In the genomic region with DNA sequence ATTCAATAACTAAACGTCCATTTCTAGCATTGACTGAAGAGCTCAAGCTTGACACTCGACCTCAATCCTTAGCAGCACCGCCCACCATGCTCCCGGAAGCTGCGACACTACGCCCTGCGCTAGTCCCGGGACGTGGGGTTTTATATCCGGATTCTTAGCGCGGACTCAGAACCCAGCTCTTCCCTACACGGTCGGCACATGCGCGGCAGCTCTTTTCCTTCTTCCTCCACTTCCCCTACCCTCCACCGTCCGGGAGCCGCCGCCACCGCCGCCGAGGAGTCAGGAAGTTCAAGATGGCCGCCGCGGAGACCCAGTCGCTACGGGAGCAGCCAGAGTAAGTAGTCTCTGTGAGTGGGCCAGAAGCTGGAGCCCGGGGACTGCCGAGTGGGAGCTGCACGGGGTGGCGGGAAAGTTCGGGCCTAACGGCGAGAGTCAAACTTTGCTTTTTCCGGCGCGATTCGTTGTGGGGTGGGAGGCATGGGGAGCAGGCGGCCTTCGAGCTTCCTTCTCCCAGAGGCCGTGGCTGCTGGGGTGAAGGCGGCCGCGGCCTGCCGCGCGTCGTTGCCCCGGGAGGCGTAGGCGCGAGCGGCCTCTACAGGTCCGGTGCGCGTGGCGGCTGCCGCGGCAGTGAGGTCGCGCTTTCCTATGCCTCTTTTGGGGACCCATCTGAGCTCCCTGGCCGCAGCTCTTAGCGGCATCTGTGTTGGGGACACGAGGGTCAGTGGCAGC, we compare ENCODE assay signal across 8 cellular contexts. TPM values are rescaled to one million over a fixed set of nuclear protein-coding genes. Genes with fewer than 3 reads are reported as not detected.
A peak's percentile ranks its signal among the peaks of the same experiment; 100 is the strongest.
DNase-seq lines count a peak whose midpoint lies in the region; ATAC-seq, FAIRE-seq and TF ChIP-seq lines count a peak whose summit lies in the region.

No MANE protein-coding gene starts in this region.

- H3K27ac ChIP-seq in brain microvascular endothelial cell = peak overlapping the region; percentile 90
- no peak overlapping the region for H3K27ac ChIP-seq in iPS DF 6.9 (ENCODE audit: low read length)
- H3K27ac ChIP-seq in sigmoid colon = peak overlapping the region; percentile 94 to 98 (median 98)

- H3K4me1 ChIP-seq in iPS DF 6.9 (ENCODE audit: control insufficient read depth, insufficient read depth, low read length) (no peaks in the 10 kb centered on the region), sigmoid colon (peaks cover 0 to 72% (median 67%) of the 10 kb centered on the region in 4 donors)

- peak in 1 of 4 donors; percentile 34 for TF ChIP-seq EP300 in sigmoid colon (IDR thresholded peaks at IDR 0.05)

- H3K4me3 ChIP-seq in brain microvascular endothelial cell (ENCODE audit: low read depth, low read length) (peak overlapping the region; percentile 99), iPS DF 6.9 (ENCODE audit: low read length) (peak overlapping the region; percentile 94), sigmoid colon (peak overlapping the region; percentile 63 to 91 (median 80))

- FAIRE-seq in A204.1 (lab: Jason Lieb, UNC) = peak; percentile 95

- TF ChIP-seq POLR2A in sigmoid colon (IDR thresholded peaks at IDR 0.05) = peak; percentile 52 to 75

- H3K9me3 ChIP-seq in iPS DF 6.9 (ENCODE audit: control insufficient read depth, insufficient read depth, low read length) (no peaks in the 10 kb centered on the region), sigmoid colon (no peaks in the 10 kb centered on the region)

- ATAC-seq in GM18517 (IDR thresholded peaks at IDR 0.05; ENCODE audit: unreplicated experiment) (peak; percentile 42), HG03064 (IDR thresholded peaks at IDR 0.05; ENCODE audit: low read depth, unreplicated experiment) (peak; percentile 52)

- WGBS in iPS DF 6.9 (ENCODE audit: insufficient coverage, insufficient read length) = no CpG with 5 or more reads among the region's 65 CpGs
- 0% methylated on average over 65 of the region's 65 CpGs for WGBS in sigmoid colon, 2 donors

- peak; percentile 38 for TF ChIP-seq CTCF in brain microvascular endothelial cell (IDR thresholded peaks at IDR 0.05; ENCODE audit: low read depth, low read length, missing control alignments)
- peak in 2 of 4 experiments; percentile 10 to 36 for TF ChIP-seq CTCF in sigmoid colon (IDR thresholded peaks at IDR 0.05)

- intact Hi-C loops in sigmoid colon (cut with DNase I) = loop anchor here (5.0 to 10.0 kb wide), 3 partner anchors 116 to 1256 kb away; partner anchors contain the start of genes CDYL, ECI2 and WRNIP1

- in situ Hi-C loops in brain microvascular endothelial cell (cut with HindIII; ENCODE audit: low pct_ligation_motif_present, low sequenced_read_pairs) = no loop called here

- no peaks in the 10 kb centered on the region for H3K36me3 ChIP-seq in brain microvascular endothelial cell (replicated peaks)
- H3K36me3 ChIP-seq in iPS DF 6.9 (ENCODE audit: control insufficient read depth, insufficient read depth, low read length) = no peaks in the 10 kb centered on the region
- H3K36me3 ChIP-seq in sigmoid colon = no peaks in the 10 kb centered on the region

- H3K27me3 ChIP-seq in brain microvascular endothelial cell (replicated peaks) (no peaks in the 10 kb centered on the region), iPS DF 6.9 (ENCODE audit: control insufficient read depth, insufficient read depth, low read length) (no peaks in the 10 kb centered on the region), sigmoid colon (no peaks in the 10 kb centered on the region)

- peak; percentile 80 for DNase-seq in NCI-H2107 (lab: John Stamatoyannopoulos, UW)
- DNase-seq in UCSD-AML1 (lab: John Stamatoyannopoulos, UW; ENCODE audit: unreplicated experiment) = peak; percentile 95
- DNase-seq in brain microvascular endothelial cell = peak; percentile 95
- peak; percentile 91 for DNase-seq in iPS DF 6.9 (ENCODE audit: low read depth, low spot score)
- DNase-seq in sigmoid colon = peak; percentile 98

RNA-seq across cellular contexts. Expression of gene FAM217A, which starts 57.6 kb away (rescaled TPM):
- not detected for total RNA-seq in sigmoid colon
- under 1 TPM in 1 of 3 donors, not detected in 2; 0.03 TPM for polyA plus RNA-seq in sigmoid colon
